ENCODE assay signal across 1 cellular context in the genomic region with DNA sequence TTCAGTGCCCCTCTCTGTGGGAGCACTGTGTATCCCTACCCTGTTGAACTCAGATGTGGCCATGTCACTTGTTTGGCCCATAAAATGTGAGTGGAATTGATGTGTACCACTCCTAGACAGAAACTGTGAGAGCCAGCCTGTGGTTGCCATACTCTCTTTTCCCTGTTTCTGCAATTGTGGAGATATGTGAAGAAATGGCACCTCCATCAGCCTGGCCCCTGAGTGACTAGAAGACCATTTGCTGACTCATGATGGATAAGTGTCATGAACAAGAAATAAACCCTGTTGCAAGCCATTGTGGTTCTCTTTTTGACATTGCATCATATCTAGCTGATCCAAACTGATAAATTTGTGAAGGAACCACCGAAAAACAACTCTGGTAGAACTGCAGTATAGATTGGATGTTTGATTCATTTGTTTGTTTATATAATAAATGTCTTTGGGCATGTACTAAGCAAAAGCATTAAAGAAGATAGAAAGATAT.
TF ChIP-seq lines count a peak whose summit lies in the region.

No MANE protein-coding gene starts in this region.

TF ChIP-seq in K562, 482 proteins besides CTCF, POLR2A, EP300 and RAD21 (continued from another document and continues in another):
- TF ChIP-seq ZBTB43 (CRISPR knock-in tag; IDR thresholded peaks at IDR 0.05) (no peak), CREB1 (IDR thresholded peaks at IDR 0.05) (no peak), CREB1 (CRISPR knock-in tag; IDR thresholded peaks at IDR 0.05) (no peak), NR2C2 (CRISPR knock-in tag; IDR thresholded peaks at IDR 0.05) (no peak), NR2C2 (tag; IDR thresholded peaks at IDR 0.05) (peak; percentile 53), SMC3 (conservative IDR thresholded peaks at IDR 0.05; ENCODE audit: insufficient read depth, low read depth, low read length) (no peak), TGIF2 (CRISPR knock-in tag; IDR thresholded peaks at IDR 0.05) (no peak), HDGF (IDR thresholded peaks at IDR 0.05) (no peak), TRIM25 (IDR thresholded peaks at IDR 0.05; ENCODE audit: borderline replicate concordance) (no peak), DACH1 (IDR thresholded peaks at IDR 0.05; ENCODE audit: partially characterized antibody) (no peak), KDM1A (IDR thresholded peaks at IDR 0.05) (no peak), MCM7 (IDR thresholded peaks at IDR 0.05) (no peak), THRAP3 (IDR thresholded peaks at IDR 0.05; ENCODE audit: borderline replicate concordance) (no peak), SIX5 (IDR thresholded peaks at IDR 0.05; ENCODE audit: borderline replicate concordance in 1 of 2, insufficient read depth in 1 of 2, low read depth in 1 of 2, low read length in 2 of 2) (no peak), CCAR2 (IDR thresholded peaks at IDR 0.05; ENCODE audit: low read depth, low read length) (no peak), BRCA1 (IDR thresholded peaks at IDR 0.05) (no peak), BRCA1 (CRISPR knock-in tag; IDR thresholded peaks at IDR 0.05) (no peak), BRF2 (IDR thresholded peaks at IDR 0.05; ENCODE audit: borderline replicate concordance, insufficient read depth, insufficient read length) (no peak), SMAD3 (CRISPR knock-in tag; conservative IDR thresholded peaks at IDR 0.05) (peak; percentile 44; the same call in 1 of the 2 replicates), HDAC3 (IDR thresholded peaks at IDR 0.05; ENCODE audit: borderline replicate concordance, partially characterized antibody) (peak; percentile 65), ZEB2 (IDR thresholded peaks at IDR 0.05) (peak; percentile 43; the same call in 1 of the 2 replicates), ZC3H11A (IDR thresholded peaks at IDR 0.05; ENCODE audit: low read depth, low read length) (no peak), PRPF4 (IDR thresholded peaks at IDR 0.05; ENCODE audit: insufficient read depth, low read depth, low read length, poor library complexity, severe bottlenecking) (no peak), GTF2B (IDR thresholded peaks at IDR 0.05; ENCODE audit: extremely low read depth, insufficient read length) (no peak), MED1 (CRISPR knock-in tag; IDR thresholded peaks at IDR 0.05; ENCODE audit: borderline replicate concordance) (no peak), ZNF589 (CRISPR knock-in tag; IDR thresholded peaks at IDR 0.05; ENCODE audit: low read depth) (peak; percentile 66; the same call in 1 of the 2 replicates), FOXK2 (conservative IDR thresholded peaks at IDR 0.05 in 1 of 2, IDR thresholded peaks at IDR 0.05 in 1 of 2; ENCODE audit: low read depth in 2 of 2) (no peak), ZNF124 (CRISPR knock-in tag; IDR thresholded peaks at IDR 0.05) (no peak), KDM4B (IDR thresholded peaks at IDR 0.05; ENCODE audit: borderline replicate concordance in 2 of 2, low read depth in 1 of 2) (no peak), LARP7 (IDR thresholded peaks at IDR 0.05) (no peak), NFATC3 (IDR thresholded peaks at IDR 0.05) (no peak), ZNF586 (CRISPR knock-in tag; conservative IDR thresholded peaks at IDR 0.05) (no peak), ETV6 (IDR thresholded peaks at IDR 0.05; ENCODE audit: borderline replicate concordance in 1 of 2, low read depth in 2 of 2, low read length in 1 of 2) (no peak), ETV6 (CRISPR knock-in tag; IDR thresholded peaks at IDR 0.05; ENCODE audit: borderline replicate concordance) (no peak), PBX2 (CRISPR knock-in tag; IDR thresholded peaks at IDR 0.05; ENCODE audit: low read depth) (no peak), PBX2 (tag; conservative IDR thresholded peaks at IDR 0.05; ENCODE audit: low read depth) (peak; percentile 89), RHOXF2B (CRISPR knock-in tag; conservative IDR thresholded peaks at IDR 0.05) (no peak), ADNP (tag; IDR thresholded peaks at IDR 0.05) (peak; percentile 70), HNRNPLL (IDR thresholded peaks at IDR 0.05; ENCODE audit: low read depth, low read length, poor library complexity, severe bottlenecking) (no peak), SRSF3 (IDR thresholded peaks at IDR 0.05; ENCODE audit: insufficient read depth, low read length) (no peak), RBM22 (IDR thresholded peaks at IDR 0.05; ENCODE audit: low read depth, low read length, poor library complexity, severe bottlenecking) (no peak), ILK (tag; IDR thresholded peaks at IDR 0.05; ENCODE audit: borderline replicate concordance, low read depth) (no peak), VEZF1 (CRISPR knock-in tag; IDR thresholded peaks at IDR 0.05) (no peak), CHCHD3 (CRISPR knock-in tag; IDR thresholded peaks at IDR 0.05) (no peak), KAT8 (IDR thresholded peaks at IDR 0.05; ENCODE audit: low read depth) (no peak), POLR2G (IDR thresholded peaks at IDR 0.05; ENCODE audit: low read depth, low read length) (no peak)
- TF ChIP-seq, protein P1, sequence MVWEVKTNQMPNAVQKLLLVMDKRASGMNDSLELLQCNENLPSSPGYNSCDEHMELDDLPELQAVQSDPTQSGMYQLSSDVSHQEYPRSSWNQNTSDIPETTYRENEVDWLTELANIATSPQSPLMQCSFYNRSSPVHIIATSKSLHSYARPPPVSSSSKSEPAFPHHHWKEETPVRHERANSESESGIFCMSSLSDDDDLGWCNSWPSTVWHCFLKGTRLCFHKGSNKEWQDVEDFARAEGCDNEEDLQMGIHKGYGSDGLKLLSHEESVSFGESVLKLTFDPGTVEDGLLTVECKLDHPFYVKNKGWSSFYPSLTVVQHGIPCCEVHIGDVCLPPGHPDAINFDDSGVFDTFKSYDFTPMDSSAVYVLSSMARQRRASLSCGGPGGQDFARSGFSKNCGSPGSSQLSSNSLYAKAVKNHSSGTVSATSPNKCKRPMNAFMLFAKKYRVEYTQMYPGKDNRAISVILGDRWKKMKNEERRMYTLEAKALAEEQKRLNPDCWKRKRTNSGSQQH (CRISPR knock-in tag; IDR thresholded peaks at IDR 0.05) = no peak
- TF ChIP-seq, protein P2, sequence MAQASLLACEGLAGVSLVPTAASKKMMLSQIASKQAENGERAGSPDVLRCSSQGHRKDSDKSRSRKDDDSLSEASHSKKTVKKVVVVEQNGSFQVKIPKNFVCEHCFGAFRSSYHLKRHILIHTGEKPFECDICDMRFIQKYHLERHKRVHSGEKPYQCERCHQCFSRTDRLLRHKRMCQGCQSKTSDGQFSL (CRISPR knock-in tag; IDR thresholded peaks at IDR 0.05) = no peak
- TF ChIP-seq, protein P2 (tag; IDR thresholded peaks at IDR 0.05) = no peak
- TF ChIP-seq, protein P3, sequence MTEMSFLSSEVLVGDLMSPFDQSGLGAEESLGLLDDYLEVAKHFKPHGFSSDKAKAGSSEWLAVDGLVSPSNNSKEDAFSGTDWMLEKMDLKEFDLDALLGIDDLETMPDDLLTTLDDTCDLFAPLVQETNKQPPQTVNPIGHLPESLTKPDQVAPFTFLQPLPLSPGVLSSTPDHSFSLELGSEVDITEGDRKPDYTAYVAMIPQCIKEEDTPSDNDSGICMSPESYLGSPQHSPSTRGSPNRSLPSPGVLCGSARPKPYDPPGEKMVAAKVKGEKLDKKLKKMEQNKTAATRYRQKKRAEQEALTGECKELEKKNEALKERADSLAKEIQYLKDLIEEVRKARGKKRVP (CRISPR knock-in tag; IDR thresholded peaks at IDR 0.05) = peak; percentile 97
- TF ChIP-seq, protein P4, sequence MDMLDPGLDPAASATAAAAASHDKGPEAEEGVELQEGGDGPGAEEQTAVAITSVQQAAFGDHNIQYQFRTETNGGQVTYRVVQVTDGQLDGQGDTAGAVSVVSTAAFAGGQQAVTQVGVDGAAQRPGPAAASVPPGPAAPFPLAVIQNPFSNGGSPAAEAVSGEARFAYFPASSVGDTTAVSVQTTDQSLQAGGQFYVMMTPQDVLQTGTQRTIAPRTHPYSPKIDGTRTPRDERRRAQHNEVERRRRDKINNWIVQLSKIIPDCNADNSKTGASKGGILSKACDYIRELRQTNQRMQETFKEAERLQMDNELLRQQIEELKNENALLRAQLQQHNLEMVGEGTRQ (CRISPR knock-in tag; IDR thresholded peaks at IDR 0.05) = no peak
- TF ChIP-seq, protein P5, sequence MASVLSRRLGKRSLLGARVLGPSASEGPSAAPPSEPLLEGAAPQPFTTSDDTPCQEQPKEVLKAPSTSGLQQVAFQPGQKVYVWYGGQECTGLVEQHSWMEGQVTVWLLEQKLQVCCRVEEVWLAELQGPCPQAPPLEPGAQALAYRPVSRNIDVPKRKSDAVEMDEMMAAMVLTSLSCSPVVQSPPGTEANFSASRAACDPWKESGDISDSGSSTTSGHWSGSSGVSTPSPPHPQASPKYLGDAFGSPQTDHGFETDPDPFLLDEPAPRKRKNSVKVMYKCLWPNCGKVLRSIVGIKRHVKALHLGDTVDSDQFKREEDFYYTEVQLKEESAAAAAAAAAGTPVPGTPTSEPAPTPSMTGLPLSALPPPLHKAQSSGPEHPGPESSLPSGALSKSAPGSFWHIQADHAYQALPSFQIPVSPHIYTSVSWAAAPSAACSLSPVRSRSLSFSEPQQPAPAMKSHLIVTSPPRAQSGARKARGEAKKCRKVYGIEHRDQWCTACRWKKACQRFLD (CRISPR knock-in tag; IDR thresholded peaks at IDR 0.05) = peak; percentile 33; the same call in 1 of the 2 replicates
- TF ChIP-seq, protein P6, sequence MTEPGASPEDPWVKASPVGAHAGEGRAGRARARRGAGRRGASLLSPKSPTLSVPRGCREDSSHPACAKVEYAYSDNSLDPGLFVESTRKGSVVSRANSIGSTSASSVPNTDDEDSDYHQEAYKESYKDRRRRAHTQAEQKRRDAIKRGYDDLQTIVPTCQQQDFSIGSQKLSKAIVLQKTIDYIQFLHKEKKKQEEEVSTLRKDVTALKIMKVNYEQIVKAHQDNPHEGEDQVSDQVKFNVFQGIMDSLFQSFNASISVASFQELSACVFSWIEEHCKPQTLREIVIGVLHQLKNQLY (CRISPR knock-in tag; conservative IDR thresholded peaks at IDR 0.05) = no peak
